Comparison of ENCODE assay signal across 35 cellular contexts in genomic region chr16:87933140-87933495, GRCh38. TPM values are rescaled to one million over a fixed set of nuclear protein-coding genes. Genes with fewer than 3 reads are reported as not detected.
"Had no signal": no experiment of that assay in that cellular context is flagged by ENCODE, and none has a peak within 500 bp of the region (broad histone marks: within the 10 kb centered on the region; RNA-seq: fewer than 3 reads in every experiment).

No MANE protein-coding gene starts in this region.

- H3K27me3 ChIP-seq: ascending aorta, cardiac muscle cell had no signal

- H3K4me3 ChIP-seq: ascending aorta, cardiac muscle cell had no signal

- H3K27ac ChIP-seq: ascending aorta, cardiac muscle cell, WERI-Rb-1 had no signal

- ATAC-seq: activated CD4-positive, alpha-beta T cell treated with anti-CD3 and anti-CD28 coated beads for 36 hours; activated CD4-positive, CD25-positive, alpha-beta regulatory T cell treated with anti-CD3 and anti-CD28 coated beads, Interleukin-2, amount 50 U/mL, for 24 hours; activated CD8-positive, alpha-beta memory T cell treated with anti-CD3 and anti-CD28 coated beads, Interleukin-2, amount 10 ng/mL, durations not matched to agents 7 days and 5 days; activated CD8-positive, alpha-beta T cell treated with anti-CD3 and anti-CD28 coated beads, Interleukin-2, amount 10 ng/mL, durations not matched to agents 7 days and 5 days; activated naive CD8-positive, alpha-beta T cell treated with anti-CD3 and anti-CD28 coated beads, Interleukin-2, amount 50 U/mL, for 24 hours; WTC11 had no signal

- H3K36me3 ChIP-seq: ascending aorta, cardiac muscle cell, WERI-Rb-1 had no signal

- DNase-seq: activated CD4-positive, alpha-beta memory T cell treated with anti-CD3 and anti-CD28 coated beads, Interleukin-2, amount 10 ng/mL, durations not matched to agents 7 days and 5 days; activated CD4-positive, alpha-beta T cell treated with anti-CD3 and anti-CD28 coated beads for 1 hour; activated CD4-positive, alpha-beta T cell treated with anti-CD3 and anti-CD28 coated beads for 36 hours; activated CD4-positive, alpha-beta T cell treated with anti-CD3 and anti-CD28 coated beads for 48 hours; activated CD4-positive, alpha-beta T cell treated with anti-CD3 and anti-CD28 coated beads, Interleukin-2, amount 10 ng/mL, durations not matched to agents 7 days and 5 days; activated CD4-positive, alpha-beta T cell treated with anti-CD3 and anti-CD28 coated beads, Interleukin-2, amount 50 U/mL, for 48 hours; activated CD4-positive, CD25-positive, alpha-beta regulatory T cell; activated CD8-positive, alpha-beta memory T cell treated with anti-CD3 and anti-CD28 coated beads for 24 hours; activated CD8-positive, alpha-beta memory T cell treated with anti-CD3 and anti-CD28 coated beads, Interleukin-2, amount 10 ng/mL, durations not matched to agents 7 days and 5 days; activated CD8-positive, alpha-beta memory T cell treated with anti-CD3 and anti-CD28 coated beads, Interleukin-2, amount 50 U/mL, for 48 hours; activated CD8-positive, alpha-beta T cell treated with anti-CD3 and anti-CD28 coated beads, Interleukin-2, amount 10 ng/mL, durations not matched to agents 7 days and 5 days; activated effector memory CD4-positive, alpha-beta T cell treated with Interleukin-2 at 50 U/mL for 16 hours; activated gamma-delta T cell; activated naive CD4-positive, alpha-beta T cell treated with anti-CD3 and anti-CD28 coated beads, Interleukin-2, amount 10 ng/mL, durations not matched to agents 7 days and 5 days; activated naive CD4-positive, alpha-beta T cell treated with Interleukin-2 at 50 U/mL for 16 hours; activated naive CD8-positive, alpha-beta T cell treated with anti-CD3 and anti-CD28 coated beads, Interleukin-2, amount 10 ng/mL, durations not matched to agents 7 days and 5 days; activated naive CD8-positive, alpha-beta T cell treated with anti-CD3 and anti-CD28 coated beads, Interleukin-2, amount 50 U/mL, for 24 hours; activated T-cell treated with anti-CD3 and anti-CD28 coated beads, Interleukin-2, amount 50 U/mL, for 48 hours; amygdala; anterior cingulate cortex; caudate nucleus; cerebellar nuclear complex; T-helper 1 cell; T-helper 2 cell; T-helper 9 cell; WERI-Rb-1 had no signal

- FAIRE-seq: bronchial epithelial cell, TTC549 had no signal

- H3K9me3 ChIP-seq: ascending aorta had no signal

- H3K4me1 ChIP-seq: ascending aorta had no signal

RNA-seq across cellular contexts. Expression of gene CA5A, which starts 3.2 kb away (rescaled TPM):
- total RNA-seq: activated CD4-positive, alpha-beta memory T cell treated with anti-CD3 and anti-CD28 coated beads, Interleukin-2, amount 10 ng/mL, durations not matched to agents 7 days and 5 days; activated CD4-positive, alpha-beta T cell treated with anti-CD3 and anti-CD28 coated beads for 36 hours; activated CD4-positive, alpha-beta T cell treated with anti-CD3 and anti-CD28 coated beads, Interleukin-2, amount 10 ng/mL, durations not matched to agents 7 days and 5 days; activated CD8-positive, alpha-beta memory T cell treated with anti-CD3 and anti-CD28 coated beads, Interleukin-2, amount 10 ng/mL, durations not matched to agents 7 days and 5 days; activated CD8-positive, alpha-beta T cell treated with anti-CD3 and anti-CD28 coated beads, Interleukin-2, amount 10 ng/mL, durations not matched to agents 7 days and 5 days; activated naive CD8-positive, alpha-beta T cell treated with anti-CD3 and anti-CD28 coated beads, Interleukin-2, amount 10 ng/mL, durations not matched to agents 7 days and 5 days; activated T-helper 2 cell treated with anti-CD3 and anti-CD28 coated beads, Interferon-gamma antibody, Interleukin-2, Interleukin-4, amounts not matched to agents 10 μg/mL and 5 μg/mL and 100 μg/mL, durations not matched to agents 14 hours and 24 hours and 36 hours; ascending aorta; bronchial epithelial cell; cardiac muscle cell; chondrocyte; WTC11 had no signal
- polyA plus RNA-seq: adipose tissue, cardiac muscle cell had no signal
